8 cellular contexts compared by ENCODE assay signal in genomic region chr1:149636286-149637122, GRCh38. TPM values are rescaled to one million over a fixed set of nuclear protein-coding genes. Genes with fewer than 3 reads are reported as not detected.
DNase-seq lines count a peak whose midpoint lies in the region; ATAC-seq and TF ChIP-seq lines count a peak whose summit lies in the region.
"Not testable (repeated sequence)": the region's sequence is repeated elsewhere in the genome, so short reads cannot be mapped to it uniquely, and the experiment has no call there.

No MANE protein-coding gene starts in this region.

- H4K91ac ChIP-seq in neuronal stem cell (ENCODE audit: low read depth, low read length, poor library complexity) = not testable (repeated sequence)

- H2AK5ac ChIP-seq in neuronal stem cell (ENCODE audit: low read depth, low read length) = not testable (repeated sequence)

- peak overlapping the region; percentile 37 for H3K4me2 ChIP-seq in neuronal stem cell (ENCODE audit: insufficient read depth, low read length, poor library complexity, severe bottlenecking)

- H3K18ac ChIP-seq in neuronal stem cell (ENCODE audit: low read length) = peak overlapping the region; percentile 97

- not testable (repeated sequence) for H3K27me3 ChIP-seq in neuronal stem cell (ENCODE audit: control insufficient read depth in 3 of 3, insufficient read depth in 3 of 3, low read depth in 1 of 3, low read length in 3 of 3); stomach

- H3K9me3 ChIP-seq in neuronal stem cell (replicated peaks in 1 of 2; ENCODE audit: control insufficient read depth in 2 of 2, insufficient read depth in 1 of 2, low read depth in 1 of 2, low read length in 2 of 2); stomach: not testable (repeated sequence)

- H4K8ac ChIP-seq in neuronal stem cell (ENCODE audit: low read depth, low read length) = not testable (repeated sequence)

- H3K4me1 ChIP-seq in neuronal stem cell (ENCODE audit: control insufficient read depth in 2 of 2, insufficient read depth in 1 of 2, low read depth in 1 of 2, low read length in 2 of 2) = not testable (repeated sequence)
- peaks cover 0 to 14% (median 2%) of the 10 kb centered on the region in 4 donors for H3K4me1 ChIP-seq in stomach

- intact Hi-C loops in stomach (cut with DNase I; ENCODE audit: low total_unique reads) = not testable (repeated sequence)

- peak in 1 of 4 donors; percentile 25 for TF ChIP-seq POLR2A in stomach (IDR thresholded peaks at IDR 0.05)

- not testable (repeated sequence) for TF ChIP-seq EP300 in stomach (IDR thresholded peaks at IDR 0.05)

- TF ChIP-seq CTCF in stomach (IDR thresholded peaks at IDR 0.05) = not testable (repeated sequence)

- not testable (repeated sequence) for H2BK120ac ChIP-seq in neuronal stem cell (ENCODE audit: low read depth, low read length)

- H2BK15ac ChIP-seq in neuronal stem cell (ENCODE audit: low read length) = not testable (repeated sequence)

- not testable (repeated sequence) for H2BK12ac ChIP-seq in neuronal stem cell (ENCODE audit: low read length)

- not testable (repeated sequence) for H3K4ac ChIP-seq in neuronal stem cell (ENCODE audit: low read length)

- peak overlapping the region; percentile 95 for H3K9ac ChIP-seq in neuronal stem cell (ENCODE audit: low read depth, low read length, poor library complexity)

- H3K79me1 ChIP-seq in neuronal stem cell (ENCODE audit: low read depth, low read length) = not testable (repeated sequence)

- not testable (repeated sequence) for H3K36me3 ChIP-seq in neuronal stem cell (replicated peaks in 1 of 2; ENCODE audit: control insufficient read depth in 2 of 2, insufficient read depth in 2 of 2, low read length in 2 of 2); stomach

- WGBS in neuronal stem cell (ENCODE audit: extremely low coverage in 2 of 2, insufficient read length in 2 of 2, insufficient replicate concordance in 1 of 2), 2 donors = no CpG with 5 or more reads among the region's 41 CpGs
- 0 to 2% (median 0%) methylated on average over 38 to 40 of the region's 41 CpGs for WGBS in stomach, 5 donors

- H3K23ac ChIP-seq in neuronal stem cell (ENCODE audit: low read depth, low read length, poor library complexity) = peak overlapping the region; percentile 65

- DNase-seq in NCI-H1048 (lab: John Stamatoyannopoulos, UW) (peak; percentile 80), SK-N-DZ (ENCODE audit: low spot score) (peak; percentile 85), globus pallidus (ENCODE audit: low spot score) (peak; percentile 88), neuronal stem cell (ENCODE audit: low spot score) (peak; percentile 82), stomach (peak; percentile 87)
- DNase-seq in activated naive CD4-positive, alpha-beta T cell treated with anti-CD3 and anti-CD28 coated beads, Interleukin-2, amount 50 U/mL, for 16 hours = peak; percentile 90

- H3K4me3 ChIP-seq in GM08714 (ENCODE audit: low read length) = peak overlapping the region; percentile 68
- H3K4me3 ChIP-seq in neuronal stem cell (ENCODE audit: low read length in 2 of 2) = peak overlapping the region; percentile 57 to 85
- H3K4me3 ChIP-seq in stomach = peak overlapping the region; percentile 32 to 53 (median 42)

- peak overlapping the region; percentile 92 for H3K27ac ChIP-seq in neuronal stem cell (replicated peaks; ENCODE audit: low read length)
- peak overlapping the region; percentile 89 to 95 (median 91) for H3K27ac ChIP-seq in stomach

- H2BK5ac ChIP-seq in neuronal stem cell (ENCODE audit: low read length) = peak overlapping the region; percentile 99

- peak overlapping the region; percentile 31 for H3K14ac ChIP-seq in neuronal stem cell (ENCODE audit: low read length)

- ATAC-seq in HG02610 (IDR thresholded peaks at IDR 0.05; ENCODE audit: unreplicated experiment) = peak; percentile 86

- peak overlapping the region; percentile 83 for H2AFZ ChIP-seq in neuronal stem cell (ENCODE audit: low read length)

RNA-seq across cellular contexts. Expression of gene PPIAL4C, which starts 52.9 kb away (rescaled TPM):
- not detected in 2 replicates for polyA plus RNA-seq in SK-N-DZ (2014; cell fraction: cytosol; rRNA removed)
- not detected in 2 replicates for polyA plus RNA-seq in SK-N-DZ (2014; cell fraction: nucleus; rRNA removed)
- polyA plus RNA-seq in neuronal stem cell (2013, experiment 1 of 2) = not detected
- polyA plus RNA-seq in neuronal stem cell (2013, experiment 2 of 2) = not detected
- not detected for total RNA-seq in stomach
- polyA plus RNA-seq in stomach = under 1 TPM in 1 of 3 donors, not detected in 2; 0.43 TPM

Comparison
In these comparisons a context has a peak if more than half of its experiments do, and no peak if none do; other contexts are left out.
1. Peak in every context shown above with its lines: DNase-seq, ATAC-seq, H3K4me3 ChIP-seq and H3K27ac ChIP-seq.